In the genomic region with DNA sequence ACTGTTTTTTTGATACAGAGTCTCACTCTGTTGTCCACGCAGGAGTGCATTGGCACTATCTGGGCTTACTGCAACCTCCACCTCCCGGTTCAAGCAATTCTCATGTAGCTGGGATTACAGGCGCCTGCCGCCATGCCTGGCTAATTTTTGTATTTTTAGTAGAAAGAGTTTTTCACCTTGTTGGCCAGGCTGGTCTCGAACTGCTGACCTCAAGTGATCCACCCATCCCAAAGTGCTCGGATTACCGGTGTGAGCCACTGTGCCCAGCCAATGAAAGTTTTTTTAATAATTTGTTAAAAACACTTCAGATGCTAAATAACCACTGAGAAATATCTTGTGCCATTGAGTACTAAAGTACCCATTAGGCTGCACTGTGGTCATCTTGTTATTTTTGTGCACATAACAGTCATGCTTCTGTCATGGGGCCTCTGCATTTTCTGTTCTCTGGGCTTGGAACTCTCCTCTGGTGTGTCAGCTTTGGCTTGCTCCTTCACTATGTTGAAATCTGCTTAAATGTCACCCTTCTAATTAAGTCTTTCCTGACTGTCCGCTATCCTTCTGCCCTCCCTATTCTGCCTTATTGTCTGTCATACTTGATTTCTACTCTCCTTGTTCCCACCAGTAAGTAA, we compare ENCODE assay signal across 21 cellular contexts.
DNase-seq lines count a peak whose midpoint lies in the region; ATAC-seq and TF ChIP-seq lines count a peak whose summit lies in the region.
"Had no signal": no experiment of that assay in that cellular context is flagged by ENCODE, and none has a peak within 500 bp of the region (broad histone marks: within the 10 kb centered on the region; RNA-seq: fewer than 3 reads in every experiment).

No MANE protein-coding gene starts in this region.

- no peaks in the 10 kb centered on the region for H3K9me3 Mint-ChIP-seq in WTC11
- H3K9me3 Mint-ChIP-seq: activated naive CD8-positive, alpha-beta T cell treated with anti-CD3 and anti-CD28 coated beads for 36 hours; activated T-cell treated with anti-CD3 and anti-CD28 coated beads, Interleukin-2, amount 50 U/mL, for 72 hours had no signal

- peak overlapping the region; percentile 26 for H3K27ac ChIP-seq in GM23248
- peak overlapping the region; percentile 93 for H3K27ac ChIP-seq in skeletal muscle tissue (ENCODE audit: low read depth, low read length)
- H3K27ac ChIP-seq in effector memory CD4-positive, alpha-beta T cell (ENCODE audit: insufficient read depth, low read length, poor library complexity, severe bottlenecking) = no peak overlapping the region
- H3K27ac ChIP-seq: sigmoid colon, transverse colon had no signal

- ATAC-seq in WTC11 (no peak), left cardiac atrium (peak; percentile 44 to 66)
- ATAC-seq: activated T-cell treated with anti-CD3 and anti-CD28 coated beads, Interleukin-2, amount 50 U/mL, for 72 hours; GM12878; left lobe of liver; stimulated activated naive CD8-positive, alpha-beta T cell treated with anti-CD3 and anti-CD28 coated beads, Interleukin-15, Interleukin-2, amounts not matched to agents 100 U/mL and 50 U/mL, for 24 hours had no signal

- in situ Hi-C loops in GM23248 (cut with MboI) = no loop called here

- H3K36me3 Mint-ChIP-seq in WTC11 = peaks cover 46% of the 10 kb centered on the region

- no peak overlapping the region for H2AFZ ChIP-seq in GM23248

- WGBS in GM23248 (ENCODE audit: low coverage in 1 of 2, low lambda C conversion rate in 2 of 2, missing lambda C conversion rate in 2 of 2), 2 experiments = 87 to 88% methylated on average over 8 of the region's 8 CpGs

- no peaks in the 10 kb centered on the region for H3K9me2 ChIP-seq in GM23248 (ENCODE audit: insufficient read depth)

- DNase-seq in GM23248 (peak; percentile 80), WTC11 (ENCODE audit: low spot score) (no peak), left cardiac atrium (no peak), DMS53 treated with DMSO at 0.1 percent for 48 hours (lab: John Stamatoyannopoulos, UW; ENCODE audit: unreplicated experiment) (no peak), activated gamma-delta T cell (lab: John Stamatoyannopoulos, UW) (no peak)
- no peak for DNase-seq in effector memory CD4-positive, alpha-beta T cell
- DNase-seq: activated CD4-positive, CD25-positive, alpha-beta regulatory T cell; activated naive CD8-positive, alpha-beta T cell treated with anti-CD3 and anti-CD28 coated beads for 36 hours; activated T-cell treated with anti-CD3 and anti-CD28 coated beads, Interleukin-2, amount 50 U/mL, for 72 hours; cortex of kidney; NCI-H1436; NCI-H526 treated with DMSO at 0.1 percent for 48 hours; SHP77; sigmoid colon; stimulated activated CD4-positive, alpha-beta T cell treated with anti-CD3 and anti-CD28 coated beads, Interleukin-2, amount 100 ng/mL, for 24 hours; stimulated activated naive CD8-positive, alpha-beta T cell treated with anti-CD3 and anti-CD28 coated beads, Interleukin-15, Interleukin-2, amounts not matched to agents 100 U/mL and 50 U/mL, for 24 hours; transverse colon had no signal

- no peak overlapping the region for H3K9ac ChIP-seq in GM23248
- peak overlapping the region in 1 of 3 donors; percentile 23 for H3K9ac ChIP-seq in skeletal muscle tissue (ENCODE audit: low read depth in 1 of 3, low read length in 3 of 3)

- H3K27me3 Mint-ChIP-seq in WTC11 (ENCODE audit: low read depth) = no peaks in the 10 kb centered on the region
- H3K27me3 Mint-ChIP-seq: activated naive CD8-positive, alpha-beta T cell treated with anti-CD3 and anti-CD28 coated beads for 36 hours; B cell had no signal

- TF ChIP-seq CTCF in WTC11 (IDR thresholded peaks at IDR 0.05) = no peak

- H3K79me2 ChIP-seq in GM23248 (ENCODE audit: insufficient read depth) = no peaks in the 10 kb centered on the region

- intact Hi-C loops in left cardiac atrium (cut with DNase I) = no loop called here

- peaks cover 34% of the 10 kb centered on the region for H3K36me3 ChIP-seq in GM23248 (ENCODE audit: low read depth)
- H3K36me3 ChIP-seq in skeletal muscle tissue (ENCODE audit: control insufficient read depth in 3 of 3, insufficient read depth in 3 of 3, low read length in 3 of 3) = peaks cover 5 to 21% (median 18%) of the 10 kb centered on the region in 3 donors
- peaks cover 36% of the 10 kb centered on the region for H3K36me3 ChIP-seq in effector memory CD4-positive, alpha-beta T cell (ENCODE audit: control insufficient read depth, insufficient read depth, low read length)

- H3K4me3 ChIP-seq in GM23248 = no peak overlapping the region
- H3K4me3 ChIP-seq in skeletal muscle tissue (ENCODE audit: low read length in 3 of 3) = no peak overlapping the region
- no peak overlapping the region for H3K4me3 ChIP-seq in effector memory CD4-positive, alpha-beta T cell (ENCODE audit: insufficient read depth, low read depth, low read length, poor library complexity, severe bottlenecking)
- H3K4me3 ChIP-seq: GM12878, sigmoid colon, transverse colon had no signal

- H3K4me1 ChIP-seq in GM23248 (ENCODE audit: insufficient read depth) (peaks cover 16% of the 10 kb centered on the region), skeletal muscle tissue (ENCODE audit: control insufficient read depth in 3 of 3, insufficient read depth in 3 of 3, low read length in 3 of 3) (peaks cover 4 to 25% (median 13%) of the 10 kb centered on the region in 3 donors)
- H3K4me1 ChIP-seq in effector memory CD4-positive, alpha-beta T cell (ENCODE audit: control insufficient read depth, insufficient read depth, low read length, poor library complexity, severe bottlenecking) = no peaks in the 10 kb centered on the region
- H3K4me1 ChIP-seq: sigmoid colon, transverse colon had no signal

- no peaks in the 10 kb centered on the region for H4K20me1 ChIP-seq in GM23248 (ENCODE audit: insufficient read depth)

- H3K4me2 ChIP-seq in GM23248 (ENCODE audit: unreplicated experiment) = no peak overlapping the region

- peaks cover 22% of the 10 kb centered on the region; the same call in 1 of the 2 replicates for H3F3A ChIP-seq in GM23248 (ENCODE audit: insufficient read depth)

- peaks cover 8% of the 10 kb centered on the region for H3K4me1 Mint-ChIP-seq in WTC11

- CTCF ChIA-PET in WTC11 (lab: Charles Lee) = no interaction called here

- H3K9me3 ChIP-seq in GM23248 (ENCODE audit: low read depth) = no peaks in the 10 kb centered on the region
- H3K9me3 ChIP-seq in skeletal muscle tissue (ENCODE audit: control insufficient read depth in 3 of 3, low read length in 3 of 3) = no peaks in the 10 kb centered on the region
- H3K9me3 ChIP-seq in effector memory CD4-positive, alpha-beta T cell (ENCODE audit: control insufficient read depth, low read length) = no peaks in the 10 kb centered on the region
- H3K9me3 ChIP-seq: sigmoid colon, transverse colon had no signal

- H3K27ac Mint-ChIP-seq in WTC11 = peak overlapping the region; percentile 24; the same call in 1 of the 2 replicates
- H3K27ac Mint-ChIP-seq: activated naive CD8-positive, alpha-beta T cell treated with anti-CD3 and anti-CD28 coated beads for 36 hours; B cell had no signal

- no peak overlapping the region for H3K4me3 Mint-ChIP-seq in WTC11
- H3K4me3 Mint-ChIP-seq: activated naive CD8-positive, alpha-beta T cell treated with anti-CD3 and anti-CD28 coated beads for 36 hours; activated T-cell treated with anti-CD3 and anti-CD28 coated beads, Interleukin-2, amount 50 U/mL, for 72 hours; B cell had no signal

- H3K27me3 ChIP-seq in GM23248 (replicated peaks; ENCODE audit: insufficient read depth) (no peaks in the 10 kb centered on the region), skeletal muscle tissue (ENCODE audit: control insufficient read depth in 3 of 3, insufficient read depth in 3 of 3, low read length in 3 of 3) (no peaks in the 10 kb centered on the region)
- H3K27me3 ChIP-seq in effector memory CD4-positive, alpha-beta T cell (replicated peaks; ENCODE audit: control insufficient read depth, insufficient read depth, low read length, poor library complexity, severe bottlenecking) = no peaks in the 10 kb centered on the region
- H3K27me3 ChIP-seq: sigmoid colon, transverse colon had no signal

- POLR2A ChIA-PET in WTC11 (lab: Charles Lee) = interaction anchor here (1.1 kb wide), 1 partner anchor 218 kb away, joined by 3 read pairs; no protein-coding TSS in a partner anchor

TF ChIP-seq in WTC11, 78 proteins besides CTCF, POLR2A, EP300 and RAD21 (continues in another document):
- TF ChIP-seq ZNF281 (CRISPR knock-in tag; IDR thresholded peaks at IDR 0.05) (no peak), NR2C2 (CRISPR knock-in tag; IDR thresholded peaks at IDR 0.05) (no peak), ZNF512 (CRISPR knock-in tag; IDR thresholded peaks at IDR 0.05; ENCODE audit: borderline replicate concordance) (no peak), ZNF121 (CRISPR knock-in tag; IDR thresholded peaks at IDR 0.05) (no peak)
